ENCODE assay signal across 8 cellular contexts in the genomic region with DNA sequence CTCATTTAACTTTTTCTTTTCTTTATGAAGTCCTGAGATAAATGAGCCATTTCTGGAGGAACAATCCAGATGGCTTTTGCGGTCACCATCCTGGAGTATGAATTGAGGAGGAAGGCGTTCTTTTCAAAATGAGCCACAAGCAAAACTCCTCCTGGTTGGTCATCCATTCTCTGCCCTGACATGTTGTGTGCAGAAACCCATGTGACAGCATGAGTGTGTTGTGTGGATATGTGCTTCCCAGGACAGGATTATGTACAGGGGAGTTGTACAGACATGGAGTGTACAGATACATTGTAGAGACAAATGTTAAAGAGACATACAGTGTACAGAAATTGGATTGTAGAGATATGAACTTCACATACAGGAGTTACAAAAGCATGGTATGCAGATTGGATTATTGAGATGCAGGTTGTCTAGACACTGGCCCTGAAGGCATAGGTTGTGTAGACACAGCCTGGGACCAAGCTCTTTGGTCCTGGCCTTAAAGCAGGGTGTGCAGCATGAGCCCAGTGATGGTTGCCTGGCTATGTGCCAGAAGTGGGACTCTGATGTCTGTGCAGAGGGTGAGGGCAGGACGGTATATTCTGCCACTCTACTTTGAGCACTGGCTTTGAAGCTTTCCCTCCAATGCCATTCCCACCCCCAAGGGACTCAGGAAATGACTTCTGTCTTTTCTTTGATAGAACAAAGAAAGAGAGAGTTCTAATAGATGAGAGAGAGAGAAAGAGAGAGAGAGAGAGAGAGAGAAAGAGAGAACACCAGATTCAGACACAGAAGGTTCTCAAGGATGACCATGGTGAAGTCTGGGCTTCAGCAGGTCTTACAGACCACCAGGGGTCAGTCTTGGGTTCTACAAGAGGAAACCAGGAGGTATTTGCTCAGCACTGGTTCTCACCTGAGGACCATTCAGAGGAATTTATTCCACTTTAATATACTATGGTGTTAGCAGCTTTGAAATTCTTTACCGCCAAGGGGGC.
DNase-seq lines count a peak whose midpoint lies in the region; ATAC-seq and TF ChIP-seq lines count a peak whose summit lies in the region.

No MANE protein-coding gene starts in this region.

- ATAC-seq in WTC11 = peak; percentile 97

- H3K4me3 Mint-ChIP-seq in WTC11 (no peak overlapping the region), nephron progenitor cell (no peak overlapping the region)

- POLR2A ChIA-PET in WTC11 (lab: Charles Lee) = no interaction called here

- H3K27ac Mint-ChIP-seq in WTC11 (no peak overlapping the region), nephron progenitor cell (no peak overlapping the region)

- CTCF ChIA-PET in WTC11 (lab: Charles Lee) = interaction anchor here (0.7 to 4.7 kb wide), 24 partner anchors 9 to 769 kb away, joined by 3 to 57 read pairs (median 4); no protein-coding TSS in a partner anchor

- no peaks in the 10 kb centered on the region for H3K9me3 Mint-ChIP-seq in WTC11
- no peaks in the 10 kb centered on the region for H3K9me3 Mint-ChIP-seq in nephron progenitor cell

- no peak; the same call in 1 of the 2 replicates for TF ChIP-seq CTCF in WTC11 (IDR thresholded peaks at IDR 0.05)
- peak; percentile 71 for TF ChIP-seq CTCF in nephron progenitor cell (IDR thresholded peaks at IDR 0.05)

- DNase-seq in COR-L47 (lab: John Stamatoyannopoulos, UW) (peak; percentile 75), GM19238 (ENCODE audit: insufficient read length, low spot score) (peak; percentile 24), NCI-H1694 treated with DMSO at 0.1 percent for 48 hours (lab: John Stamatoyannopoulos, UW) (peak; percentile 50), WTC11 (ENCODE audit: low spot score) (peak; percentile 32), fibroblast of peridontal ligament (ENCODE audit: extremely low read depth) (peak; percentile 49), nephron progenitor cell (peak; percentile 33), AG20443 (ENCODE audit: low spot score) (no peak), T1000 (lab: John Stamatoyannopoulos, UW) (no peak)

- H3K27me3 Mint-ChIP-seq in WTC11 (ENCODE audit: low read depth) = no peaks in the 10 kb centered on the region
- peaks cover 4% of the 10 kb centered on the region for H3K27me3 Mint-ChIP-seq in nephron progenitor cell (ENCODE audit: low read depth, poor library complexity)

- H3K4me1 Mint-ChIP-seq in WTC11 (peaks cover 3% of the 10 kb centered on the region; the same call in 1 of the 2 replicates), nephron progenitor cell (peaks cover 36% of the 10 kb centered on the region)

- H3K36me3 Mint-ChIP-seq in WTC11 = no peaks in the 10 kb centered on the region
- H3K36me3 Mint-ChIP-seq in nephron progenitor cell (ENCODE audit: low read depth) = no peaks in the 10 kb centered on the region

TF ChIP-seq in WTC11, 78 proteins besides CTCF, POLR2A, EP300 and RAD21 (continues in another document):
- TF ChIP-seq, protein P1, sequence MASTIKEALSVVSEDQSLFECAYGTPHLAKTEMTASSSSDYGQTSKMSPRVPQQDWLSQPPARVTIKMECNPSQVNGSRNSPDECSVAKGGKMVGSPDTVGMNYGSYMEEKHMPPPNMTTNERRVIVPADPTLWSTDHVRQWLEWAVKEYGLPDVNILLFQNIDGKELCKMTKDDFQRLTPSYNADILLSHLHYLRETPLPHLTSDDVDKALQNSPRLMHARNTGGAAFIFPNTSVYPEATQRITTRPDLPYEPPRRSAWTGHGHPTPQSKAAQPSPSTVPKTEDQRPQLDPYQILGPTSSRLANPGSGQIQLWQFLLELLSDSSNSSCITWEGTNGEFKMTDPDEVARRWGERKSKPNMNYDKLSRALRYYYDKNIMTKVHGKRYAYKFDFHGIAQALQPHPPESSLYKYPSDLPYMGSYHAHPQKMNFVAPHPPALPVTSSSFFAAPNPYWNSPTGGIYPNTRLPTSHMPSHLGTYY (CRISPR knock-in tag; IDR thresholded peaks at IDR 0.05) = no peak
- TF ChIP-seq SP1 (CRISPR knock-in tag; conservative IDR thresholded peaks at IDR 0.05) (no peak), KAT7 (CRISPR knock-in tag; IDR thresholded peaks at IDR 0.05; ENCODE audit: borderline replicate concordance) (no peak), SMAD3 (CRISPR knock-in tag; IDR thresholded peaks at IDR 0.05; ENCODE audit: borderline replicate concordance) (no peak), NR3C1 (CRISPR knock-in tag; conservative IDR thresholded peaks at IDR 0.05; ENCODE audit: low read depth) (no peak), SMAD4 (CRISPR knock-in tag; IDR thresholded peaks at IDR 0.05) (no peak), NR1H2 (CRISPR knock-in tag; IDR thresholded peaks at IDR 0.05) (no peak), NFE2L1 (CRISPR knock-in tag; IDR thresholded peaks at IDR 0.05) (no peak), JAZF1 (CRISPR knock-in tag; IDR thresholded peaks at IDR 0.05) (no peak), GTF2I (CRISPR knock-in tag; conservative IDR thresholded peaks at IDR 0.05) (no peak), MXD4 (CRISPR knock-in tag; IDR thresholded peaks at IDR 0.05; ENCODE audit: borderline replicate concordance) (no peak), NR2C2 (CRISPR knock-in tag; IDR thresholded peaks at IDR 0.05) (no peak), ESRRA (CRISPR knock-in tag; IDR thresholded peaks at IDR 0.05; ENCODE audit: borderline replicate concordance) (no peak)
- TF ChIP-seq, protein P2, sequence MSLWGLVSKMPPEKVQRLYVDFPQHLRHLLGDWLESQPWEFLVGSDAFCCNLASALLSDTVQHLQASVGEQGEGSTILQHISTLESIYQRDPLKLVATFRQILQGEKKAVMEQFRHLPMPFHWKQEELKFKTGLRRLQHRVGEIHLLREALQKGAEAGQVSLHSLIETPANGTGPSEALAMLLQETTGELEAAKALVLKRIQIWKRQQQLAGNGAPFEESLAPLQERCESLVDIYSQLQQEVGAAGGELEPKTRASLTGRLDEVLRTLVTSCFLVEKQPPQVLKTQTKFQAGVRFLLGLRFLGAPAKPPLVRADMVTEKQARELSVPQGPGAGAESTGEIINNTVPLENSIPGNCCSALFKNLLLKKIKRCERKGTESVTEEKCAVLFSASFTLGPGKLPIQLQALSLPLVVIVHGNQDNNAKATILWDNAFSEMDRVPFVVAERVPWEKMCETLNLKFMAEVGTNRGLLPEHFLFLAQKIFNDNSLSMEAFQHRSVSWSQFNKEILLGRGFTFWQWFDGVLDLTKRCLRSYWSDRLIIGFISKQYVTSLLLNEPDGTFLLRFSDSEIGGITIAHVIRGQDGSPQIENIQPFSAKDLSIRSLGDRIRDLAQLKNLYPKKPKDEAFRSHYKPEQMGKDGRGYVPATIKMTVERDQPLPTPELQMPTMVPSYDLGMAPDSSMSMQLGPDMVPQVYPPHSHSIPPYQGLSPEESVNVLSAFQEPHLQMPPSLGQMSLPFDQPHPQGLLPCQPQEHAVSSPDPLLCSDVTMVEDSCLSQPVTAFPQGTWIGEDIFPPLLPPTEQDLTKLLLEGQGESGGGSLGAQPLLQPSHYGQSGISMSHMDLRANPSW (CRISPR knock-in tag; conservative IDR thresholded peaks at IDR 0.05; ENCODE audit: low read depth) = no peak
- TF ChIP-seq, protein P3, sequence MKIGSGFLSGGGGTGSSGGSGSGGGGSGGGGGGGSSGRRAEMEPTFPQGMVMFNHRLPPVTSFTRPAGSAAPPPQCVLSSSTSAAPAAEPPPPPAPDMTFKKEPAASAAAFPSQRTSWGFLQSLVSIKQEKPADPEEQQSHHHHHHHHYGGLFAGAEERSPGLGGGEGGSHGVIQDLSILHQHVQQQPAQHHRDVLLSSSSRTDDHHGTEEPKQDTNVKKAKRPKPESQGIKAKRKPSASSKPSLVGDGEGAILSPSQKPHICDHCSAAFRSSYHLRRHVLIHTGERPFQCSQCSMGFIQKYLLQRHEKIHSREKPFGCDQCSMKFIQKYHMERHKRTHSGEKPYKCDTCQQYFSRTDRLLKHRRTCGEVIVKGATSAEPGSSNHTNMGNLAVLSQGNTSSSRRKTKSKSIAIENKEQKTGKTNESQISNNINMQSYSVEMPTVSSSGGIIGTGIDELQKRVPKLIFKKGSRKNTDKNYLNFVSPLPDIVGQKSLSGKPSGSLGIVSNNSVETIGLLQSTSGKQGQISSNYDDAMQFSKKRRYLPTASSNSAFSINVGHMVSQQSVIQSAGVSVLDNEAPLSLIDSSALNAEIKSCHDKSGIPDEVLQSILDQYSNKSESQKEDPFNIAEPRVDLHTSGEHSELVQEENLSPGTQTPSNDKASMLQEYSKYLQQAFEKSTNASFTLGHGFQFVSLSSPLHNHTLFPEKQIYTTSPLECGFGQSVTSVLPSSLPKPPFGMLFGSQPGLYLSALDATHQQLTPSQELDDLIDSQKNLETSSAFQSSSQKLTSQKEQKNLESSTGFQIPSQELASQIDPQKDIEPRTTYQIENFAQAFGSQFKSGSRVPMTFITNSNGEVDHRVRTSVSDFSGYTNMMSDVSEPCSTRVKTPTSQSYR (CRISPR knock-in tag; IDR thresholded peaks at IDR 0.05) = no peak
- TF ChIP-seq, protein P4, sequence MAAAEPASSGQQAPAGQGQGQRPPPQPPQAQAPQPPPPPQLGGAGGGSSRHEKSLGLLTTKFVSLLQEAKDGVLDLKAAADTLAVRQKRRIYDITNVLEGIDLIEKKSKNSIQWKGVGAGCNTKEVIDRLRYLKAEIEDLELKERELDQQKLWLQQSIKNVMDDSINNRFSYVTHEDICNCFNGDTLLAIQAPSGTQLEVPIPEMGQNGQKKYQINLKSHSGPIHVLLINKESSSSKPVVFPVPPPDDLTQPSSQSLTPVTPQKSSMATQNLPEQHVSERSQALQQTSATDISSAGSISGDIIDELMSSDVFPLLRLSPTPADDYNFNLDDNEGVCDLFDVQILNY (CRISPR knock-in tag; IDR thresholded peaks at IDR 0.05) = no peak
- TF ChIP-seq, protein P5, sequence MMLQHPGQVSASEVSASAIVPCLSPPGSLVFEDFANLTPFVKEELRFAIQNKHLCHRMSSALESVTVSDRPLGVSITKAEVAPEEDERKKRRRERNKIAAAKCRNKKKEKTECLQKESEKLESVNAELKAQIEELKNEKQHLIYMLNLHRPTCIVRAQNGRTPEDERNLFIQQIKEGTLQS (CRISPR knock-in tag; conservative IDR thresholded peaks at IDR 0.05) = no peak
- TF ChIP-seq, protein P6, sequence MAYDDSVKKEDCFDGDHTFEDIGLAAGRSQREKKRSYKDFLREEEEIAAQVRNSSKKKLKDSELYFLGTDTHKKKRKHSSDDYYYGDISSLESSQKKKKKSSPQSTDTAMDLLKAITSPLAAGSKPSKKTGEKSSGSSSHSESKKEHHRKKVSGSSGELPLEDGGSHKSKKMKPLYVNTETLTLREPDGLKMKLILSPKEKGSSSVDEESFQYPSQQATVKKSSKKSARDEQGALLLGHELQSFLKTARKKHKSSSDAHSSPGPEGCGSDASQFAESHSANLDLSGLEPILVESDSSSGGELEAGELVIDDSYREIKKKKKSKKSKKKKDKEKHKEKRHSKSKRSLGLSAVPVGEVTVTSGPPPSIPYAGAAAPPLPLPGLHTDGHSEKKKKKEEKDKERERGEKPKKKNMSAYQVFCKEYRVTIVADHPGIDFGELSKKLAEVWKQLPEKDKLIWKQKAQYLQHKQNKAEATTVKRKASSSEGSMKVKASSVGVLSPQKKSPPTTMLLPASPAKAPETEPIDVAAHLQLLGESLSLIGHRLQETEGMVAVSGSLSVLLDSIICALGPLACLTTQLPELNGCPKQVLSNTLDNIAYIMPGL (CRISPR knock-in tag; IDR thresholded peaks at IDR 0.05) = no peak

Comparison
In these comparisons a context has a peak if more than half of its experiments do, and no peak if none do; other contexts are left out.
1. DNase-seq: peak in COR-L47 (single experiment), GM19238 (single experiment), NCI-H1694 treated with DMSO at 0.1 percent for 48 hours (single experiment), WTC11 (single experiment), fibroblast of peridontal ligament (single experiment) and nephron progenitor cell (single experiment); none in AG20443 (single experiment) and T1000 (single experiment).